11 cellular contexts compared by ENCODE assay signal in the genomic region with DNA sequence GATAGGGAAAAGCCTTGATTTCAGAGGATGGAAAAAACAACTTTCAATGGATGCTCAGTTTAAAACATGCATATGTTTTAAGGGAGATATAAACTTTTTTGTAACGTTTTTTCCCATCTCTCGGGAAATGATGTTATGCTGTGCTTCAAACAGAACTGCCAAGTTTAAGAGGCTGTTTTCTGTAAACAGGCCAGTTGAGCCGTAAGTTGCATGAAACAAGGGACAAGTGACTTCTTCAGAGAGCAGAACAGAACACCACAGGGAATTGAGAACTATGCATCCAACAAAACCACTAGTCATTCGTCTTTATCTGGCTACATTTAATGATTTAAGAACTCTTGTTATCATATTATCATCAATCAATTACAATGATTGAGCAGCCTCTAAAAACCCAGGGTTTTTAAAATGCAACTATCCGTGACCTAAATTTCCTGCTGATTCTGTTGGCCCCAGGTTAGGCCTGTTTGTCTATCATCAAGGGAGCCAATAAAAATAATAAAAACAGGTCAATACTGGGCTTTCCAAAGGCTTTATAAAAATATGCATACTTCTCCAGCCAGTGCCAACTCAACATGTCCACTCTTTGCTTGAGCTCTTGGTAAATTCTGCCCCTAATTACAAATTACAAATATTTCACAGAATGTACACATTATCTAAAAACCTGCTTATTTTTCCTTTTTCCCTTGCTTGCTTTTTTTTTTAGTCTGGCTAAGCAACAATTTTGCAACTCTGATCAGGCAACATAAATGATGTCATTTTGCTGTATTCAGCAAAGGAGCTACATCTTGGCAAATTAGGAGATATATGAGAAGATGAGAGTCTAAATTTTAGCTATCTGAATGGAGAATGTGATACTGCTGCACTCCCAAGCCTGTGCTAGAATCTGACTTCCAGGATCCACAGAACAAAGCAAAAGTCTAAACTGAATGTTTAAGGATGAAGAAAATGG.
"Had no signal": no experiment of that assay in that cellular context is flagged by ENCODE, and none has a peak within 500 bp of the region (broad histone marks: within the 10 kb centered on the region; RNA-seq: fewer than 3 reads in every experiment).

No MANE protein-coding gene starts in this region.

- H3K4me1 ChIP-seq: breast epithelium had no signal

- H3K27ac ChIP-seq: ascending aorta, breast epithelium had no signal

- H3K9me3 ChIP-seq: ascending aorta, breast epithelium had no signal

- DNase-seq: activated CD4-positive, alpha-beta T cell treated with anti-CD3 and anti-CD28 coated beads, Interleukin-2, amount 50 U/mL, for 4 hours; activated CD4-positive, CD25-positive, alpha-beta regulatory T cell treated with anti-CD3 and anti-CD28 coated beads, Interleukin-2, amount 50 U/mL, for 72 hours; activated naive CD4-positive, alpha-beta T cell treated with Interleukin-2 at 50 U/mL for 16 hours; activated naive CD8-positive, alpha-beta T cell treated with anti-CD3 and anti-CD28 coated beads, Interleukin-2, amount 50 U/mL, for 24 hours; endodermal cell; naive thymus-derived CD8-positive, alpha-beta T cell; right cardiac atrium; stimulated activated naive CD8-positive, alpha-beta T cell treated with anti-CD3 and anti-CD28 coated beads, Interleukin-15, Interleukin-2, amounts not matched to agents 100 U/mL and 50 U/mL, for 24 hours had no signal

- H3K4me3 ChIP-seq: ascending aorta, breast epithelium, smooth muscle cell had no signal

- H3K27me3 ChIP-seq: ascending aorta, breast epithelium had no signal

- H3K36me3 ChIP-seq: ascending aorta, breast epithelium had no signal
